ENCODE assay signal across 17 cellular contexts in the genomic region with DNA sequence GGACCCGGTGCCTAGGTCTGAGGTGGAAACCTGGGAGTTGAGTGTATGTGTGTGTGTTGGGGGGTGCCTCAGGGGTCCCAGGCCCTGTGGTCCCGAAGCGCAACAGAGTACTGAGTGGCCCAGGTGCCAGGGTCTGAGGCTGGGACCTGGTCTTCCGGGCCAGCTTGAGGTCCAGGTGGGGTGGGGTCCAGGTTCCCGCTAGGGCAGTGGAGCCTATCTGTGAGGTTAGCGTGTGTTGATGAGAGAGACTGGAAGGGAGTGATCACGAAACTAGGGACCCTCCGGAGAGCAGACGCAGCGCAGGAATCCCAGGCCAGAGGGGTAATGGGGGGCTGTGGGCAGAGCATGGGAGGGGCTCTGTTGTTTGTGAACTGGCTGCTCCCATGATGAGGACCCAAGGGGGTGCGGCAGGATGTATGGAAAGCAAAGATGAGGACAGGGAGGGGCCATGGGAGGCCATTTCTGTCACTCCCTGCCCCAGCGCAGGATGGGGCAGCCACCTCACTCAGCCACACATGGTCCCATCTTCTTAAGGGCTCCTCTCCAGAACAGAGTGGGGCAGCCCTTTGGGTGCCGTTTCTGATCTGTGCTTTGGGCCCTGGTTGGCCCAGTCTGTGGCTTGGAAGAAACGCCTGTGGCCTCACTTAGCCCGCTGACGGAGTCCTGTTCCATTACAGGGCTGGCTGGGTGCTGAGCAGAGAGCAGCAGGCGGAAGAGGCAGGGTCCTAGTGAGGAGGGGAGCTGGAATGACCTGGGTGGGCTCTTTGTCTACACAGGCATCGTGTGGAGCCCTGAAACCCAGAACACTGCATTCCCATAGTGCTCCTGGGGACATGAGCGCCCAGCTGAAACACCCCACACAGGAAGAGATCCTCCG. TPM values are rescaled to one million over a fixed set of nuclear protein-coding genes. Genes with fewer than 3 reads are reported as not detected.
DNase-seq lines count a peak whose midpoint lies in the region; ATAC-seq and TF ChIP-seq lines count a peak whose summit lies in the region.
"Had no signal": no experiment of that assay in that cellular context is flagged by ENCODE, and none has a peak within 500 bp of the region (broad histone marks: within the 10 kb centered on the region; RNA-seq: fewer than 3 reads in every experiment).

No MANE protein-coding gene starts in this region.

- no peaks in the 10 kb centered on the region for H4K20me1 ChIP-seq in neural progenitor cell (ENCODE audit: low read depth)

- 59 to 67% (median 63%) methylated on average over 15 to 20 of the region's 20 CpGs for WGBS in heart left ventricle, 4 donors

- H3K27ac ChIP-seq in VCaP (peak overlapping the region; percentile 14; the same call in 1 of the 2 replicates), heart left ventricle (peak overlapping the region; percentile 73 to 96 (median 94)), neural progenitor cell (no peak overlapping the region)

- TF ChIP-seq POLR2A in heart left ventricle (IDR thresholded peaks at IDR 0.05), result no peak

- H3K36me3 ChIP-seq in heart left ventricle (peaks cover 0 to 6% (median 0%) of the 10 kb centered on the region in 9 donors), neural progenitor cell (no peaks in the 10 kb centered on the region)

- no peaks in the 10 kb centered on the region for H3K79me2 ChIP-seq in neural progenitor cell (ENCODE audit: low read depth)

- DNase-seq in heart left ventricle (peak in 2 of 5 donors; percentile 27 to 59), neural progenitor cell (ENCODE audit: low spot score) (no peak), type B pancreatic cell (ENCODE audit: extremely low spot score, unreplicated experiment) (no peak), NCI-H1048 (lab: John Stamatoyannopoulos, UW) (no peak), UCSD-AML1 (lab: John Stamatoyannopoulos, UW; ENCODE audit: unreplicated experiment) (no peak)
- no peak for DNase-seq in central memory CD4-positive, alpha-beta T cell
- DNase-seq: activated CD4-positive, alpha-beta T cell treated with anti-CD3 and anti-CD28 coated beads for 4 hours; head of caudate nucleus; MM.1S; stimulated activated CD4-positive, alpha-beta T cell treated with anti-CD3 and anti-CD28 coated beads, Interleukin-4, amount 100 ng/mL, for 1 hour; stimulated activated naive CD4-positive, alpha-beta T cell had no signal

- H3K9me3 ChIP-seq in heart left ventricle (no peaks in the 10 kb centered on the region), neural progenitor cell (ENCODE audit: low read depth) (no peaks in the 10 kb centered on the region)

- H3K4me2 ChIP-seq in neural progenitor cell, result peak overlapping the region; percentile 66

- TF ChIP-seq CTCF in VCaP (conservative IDR thresholded peaks at IDR 0.05), result no peak
- TF ChIP-seq CTCF in heart left ventricle (IDR thresholded peaks at IDR 0.05), result no peak
- no peak for TF ChIP-seq CTCF in neural progenitor cell (IDR thresholded peaks at IDR 0.05)
- no peak for TF ChIP-seq CTCF in type B pancreatic cell (conservative IDR thresholded peaks at IDR 0.05)

- peak in 3 of 4 donors; percentile 5 to 32 (median 13) for ATAC-seq in heart left ventricle
- no peak for ATAC-seq in GM19463 (IDR thresholded peaks at IDR 0.05; ENCODE audit: unreplicated experiment)
- ATAC-seq: Panc1 had no signal

- H2AFZ ChIP-seq in neural progenitor cell (replicated peaks), result peak overlapping the region; percentile 10

- intact Hi-C loops in heart left ventricle (cut with DNase I), result no loop called here

- H3K9me3 Mint-ChIP-seq in neural progenitor cell, result no peaks in the 10 kb centered on the region
- H3K9me3 Mint-ChIP-seq in type B pancreatic cell, result no peaks in the 10 kb centered on the region
- H3K9me3 Mint-ChIP-seq: memory B cell; T-helper 1 cell treated with Interleukin-12 subunit alpha and Interleukin-12 subunit beta and Interleukin-4 antibody, amounts not matched to agents 30 μg/mL and 1 μg/mL, for 36 hours had no signal

- H3F3A ChIP-seq in neural progenitor cell (ENCODE audit: low read depth), result peaks cover 8% of the 10 kb centered on the region

- H3K4me3 Mint-ChIP-seq in neural progenitor cell (peak overlapping the region; percentile 48), type B pancreatic cell (peak overlapping the region; percentile 51)
- H3K4me3 Mint-ChIP-seq: memory B cell; T-helper 1 cell treated with Interleukin-12 subunit alpha and Interleukin-12 subunit beta and Interleukin-4 antibody, amounts not matched to agents 30 μg/mL and 1 μg/mL, for 36 hours had no signal

- H3K27ac Mint-ChIP-seq in neural progenitor cell, result peak overlapping the region; percentile 72
- no peak overlapping the region for H3K27ac Mint-ChIP-seq in type B pancreatic cell
- H3K27ac Mint-ChIP-seq: memory B cell; T-helper 1 cell treated with Interleukin-12 subunit alpha and Interleukin-12 subunit beta and Interleukin-4 antibody, amounts not matched to agents 30 μg/mL and 1 μg/mL, for 36 hours had no signal

- peaks cover 0 to 18% (median 0%) of the 10 kb centered on the region in 9 donors for H3K27me3 ChIP-seq in heart left ventricle
- H3K27me3 ChIP-seq in neural progenitor cell, result peaks cover 37% of the 10 kb centered on the region

- H3K4me1 ChIP-seq in heart left ventricle (peaks cover 0 to 81% (median 36%) of the 10 kb centered on the region in 12 donors), neural progenitor cell (no peaks in the 10 kb centered on the region)

- H3K36me3 Mint-ChIP-seq in neural progenitor cell (no peaks in the 10 kb centered on the region), type B pancreatic cell (no peaks in the 10 kb centered on the region)
- H3K36me3 Mint-ChIP-seq: memory B cell had no signal

- H3K27me3 Mint-ChIP-seq in neural progenitor cell (ENCODE audit: insufficient read depth, low read depth), result peaks cover 19% of the 10 kb centered on the region
- H3K27me3 Mint-ChIP-seq in type B pancreatic cell, result peaks cover 28% of the 10 kb centered on the region

- H3K4me3 ChIP-seq in heart left ventricle (peak overlapping the region; percentile 51 to 91 (median 70)), neural progenitor cell (no peak overlapping the region)

- H3K9ac ChIP-seq in neural progenitor cell, result no peak overlapping the region

- H3K4me1 Mint-ChIP-seq in neural progenitor cell, result peaks cover 28% of the 10 kb centered on the region
- peaks cover 29% of the 10 kb centered on the region for H3K4me1 Mint-ChIP-seq in type B pancreatic cell (ENCODE audit: unreplicated experiment)

RNA-seq across cellular contexts. Expression of a gene that starts 0.9 kb away (rescaled TPM):
- 10 to 100 TPM; 10.4 to 35.7 (median 14.3) TPM for total RNA-seq in heart left ventricle
- polyA plus RNA-seq in heart left ventricle, result 10 to 100 TPM; 11.8 to 17.3 TPM
- total RNA-seq in neural progenitor cell (ENCODE audit: low replicate concordance), result 0.15 and 0.71 TPM in 2 replicates
- total RNA-seq in type B pancreatic cell (ENCODE audit: low replicate concordance), result 0.10 and 5.2 TPM in 2 replicates
- total RNA-seq: astrocyte had no signal

RNA-seq across cellular contexts. Expression of a gene that starts 21.0 kb away (rescaled TPM):
- 10 to 100 TPM in 2 of 9 donors, 1 to 10 TPM in 7; 1.5 to 51.9 (median 5.7) TPM for total RNA-seq in heart left ventricle
- polyA plus RNA-seq in heart left ventricle, result 1 to 10 TPM; 1.9 to 6.1 TPM
- total RNA-seq in neural progenitor cell (ENCODE audit: low replicate concordance), result not detected in 2 replicates
- total RNA-seq in type B pancreatic cell (ENCODE audit: low replicate concordance), result not detected in 2 replicates
- total RNA-seq: astrocyte had no signal

RNA-seq across cellular contexts. Expression of a gene that starts 34.2 kb away (rescaled TPM):
- 10 to 100 TPM in 6 of 9 donors, 1 to 10 TPM in 3; 7.8 to 22.2 (median 13.7) TPM for total RNA-seq in heart left ventricle
- 10 to 100 TPM in 1 of 2 donors, 1 to 10 TPM in 1; 9.8 to 19.3 TPM for polyA plus RNA-seq in heart left ventricle
- 17.6 and 42.8 TPM in 2 replicates for total RNA-seq in neural progenitor cell (ENCODE audit: low replicate concordance)
- total RNA-seq in type B pancreatic cell (ENCODE audit: low replicate concordance), result 21.7 and 49.4 TPM in 2 replicates

RNA-seq across cellular contexts. Expression of a gene that starts 47.9 kb away (rescaled TPM):
- under 1 TPM in 4 of 9 donors, not detected in 5; 0.18 to 0.65 (median 0.30) TPM for total RNA-seq in heart left ventricle
- polyA plus RNA-seq in heart left ventricle, result under 1 TPM; 0.11 to 0.17 TPM
- total RNA-seq in neural progenitor cell (ENCODE audit: low replicate concordance), result 0.34 and 1.2 TPM in 2 replicates
- 0.55 and 3.0 TPM in 2 replicates for total RNA-seq in type B pancreatic cell (ENCODE audit: low replicate concordance)

RNA-seq across cellular contexts. Expression of a gene that starts 51.5 kb away (rescaled TPM):
- total RNA-seq in heart left ventricle (10 to 100 TPM in 2 of 9 donors, 1 to 10 TPM in 7; 2.3 to 10.7 (median 3.5) TPM), neural progenitor cell (ENCODE audit: low replicate concordance) (7.0 and 18.9 TPM in 2 replicates), type B pancreatic cell (ENCODE audit: low replicate concordance) (0.29 and 8.2 TPM in 2 replicates)
- 10 to 100 TPM in 1 of 2 donors, 1 to 10 TPM in 1; 3.2 to 21.2 TPM for polyA plus RNA-seq in heart left ventricle
